Comparison of ENCODE assay signal across 8 cellular contexts in the genomic region with DNA sequence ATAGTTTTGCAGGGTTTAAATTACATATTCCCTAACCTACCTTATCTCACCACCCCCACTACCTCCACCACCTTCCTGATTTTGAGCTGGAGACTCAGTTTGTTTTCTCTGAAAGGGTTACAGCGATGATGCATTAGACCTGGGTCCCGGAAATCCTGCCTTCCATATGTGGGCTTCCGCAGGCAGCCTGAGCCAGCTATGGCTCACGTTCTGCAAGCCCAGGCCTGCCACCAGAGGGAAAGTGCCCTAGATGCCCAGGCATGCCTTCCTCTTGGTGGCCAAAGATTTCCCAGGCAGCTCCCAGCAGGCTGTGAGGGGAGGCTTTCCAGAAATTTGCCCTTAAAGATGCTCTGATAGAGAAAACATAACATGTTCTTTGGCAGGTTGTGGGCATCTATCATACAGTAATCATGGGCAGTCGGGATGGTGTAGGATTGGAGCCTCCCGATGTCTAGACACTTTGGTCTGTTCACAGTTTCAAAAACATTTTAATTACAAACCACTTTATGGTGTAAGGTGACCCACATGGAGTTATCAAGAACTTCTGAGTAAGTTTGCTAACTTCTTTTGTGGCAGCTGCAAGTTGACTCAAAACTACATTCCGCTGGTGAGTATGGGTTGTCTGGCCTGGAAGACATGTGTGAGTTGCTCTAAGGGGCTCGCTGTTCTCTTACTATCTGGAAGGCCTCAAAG.
DNase-seq lines count a peak whose midpoint lies in the region; ATAC-seq, FAIRE-seq and TF ChIP-seq lines count a peak whose summit lies in the region.

No MANE protein-coding gene starts in this region.

- no peak overlapping the region for H2AFZ ChIP-seq in HCT116 (ENCODE audit: low read depth, low read length, poor library complexity, severe bottlenecking)

- RAD21 ChIA-PET in HCT116 (lab: Charles Lee; ENCODE audit: low non-redundant PET in 1 of 2, low total read pairs in 2 of 2, uncharacterized antibody in 2 of 2, unreplicated experiment in 2 of 2), result no interaction called here

- FAIRE-seq in pancreas (lab: Jason Lieb, UNC) (no peak), small intestine (lab: Jason Lieb, UNC) (no peak)

- no peaks in the 10 kb centered on the region for H3K9me2 ChIP-seq in HCT116 (ENCODE audit: insufficient read depth)

- H3K36me3 ChIP-seq in HCT116 (ENCODE audit: control insufficient read depth in 1 of 2, insufficient read depth in 2 of 2, low read length in 2 of 2), result no peaks in the 10 kb centered on the region
- H3K36me3 ChIP-seq in prostate gland, result no peaks in the 10 kb centered on the region
- H3K36me3 ChIP-seq in pancreas, result no peaks in the 10 kb centered on the region
- H3K36me3 ChIP-seq in small intestine (ENCODE audit: control insufficient read depth in 2 of 2, insufficient read depth in 2 of 2, low read length in 2 of 2), result peaks cover 0 to 4% of the 10 kb centered on the region in 2 donors
- H3K36me3 ChIP-seq in HAP-1 (replicated peaks), result no peaks in the 10 kb centered on the region

- peaks cover 10 to 21% of the 10 kb centered on the region in 2 experiments; a peak in 3 of 4 replicates for H3K4me1 ChIP-seq in HCT116 (ENCODE audit: control insufficient read depth in 1 of 2, insufficient read depth in 2 of 2, low read length in 2 of 2)
- no peaks in the 10 kb centered on the region for H3K4me1 ChIP-seq in prostate gland (replicated peaks)
- H3K4me1 ChIP-seq in pancreas, result peaks cover 10 to 23% (median 20%) of the 10 kb centered on the region in 3 donors
- H3K4me1 ChIP-seq in small intestine (ENCODE audit: control insufficient read depth in 2 of 2, insufficient read depth in 1 of 2, low read depth in 1 of 2, low read length in 1 of 2), result no peaks in the 10 kb centered on the region
- H3K4me1 ChIP-seq in HAP-1, result no peaks in the 10 kb centered on the region

- H4K20me1 ChIP-seq in HCT116 (ENCODE audit: insufficient read depth), result no peaks in the 10 kb centered on the region

- no peak overlapping the region for H3K9ac ChIP-seq in HCT116 (ENCODE audit: low read length)

- intact Hi-C loops in HCT116 (cut with micrococcal nuclease) (no loop called here), prostate gland (cut with DNase I) (no loop called here), pancreas (cut with DNase I) (no loop called here)

- CTCF ChIA-PET in HCT116 (lab: Charles Lee), result no interaction called here

- in situ Hi-C loops in HAP-1 (cut with MboI; ENCODE audit: low sequenced_read_pairs), result no loop called here

- H3K27me3 ChIP-seq in HCT116 (ENCODE audit: insufficient read depth, low read length), result no peaks in the 10 kb centered on the region
- no peaks in the 10 kb centered on the region for H3K27me3 ChIP-seq in prostate gland (replicated peaks; ENCODE audit: insufficient read depth)
- no peaks in the 10 kb centered on the region for H3K27me3 ChIP-seq in pancreas
- no peaks in the 10 kb centered on the region for H3K27me3 ChIP-seq in small intestine (ENCODE audit: control insufficient read depth in 2 of 2, insufficient read depth in 2 of 2, low read length in 2 of 2)
- no peaks in the 10 kb centered on the region for H3K27me3 ChIP-seq in HAP-1 (ENCODE audit: low read depth)

- TF ChIP-seq CTCF in HCT116 (IDR thresholded peaks at IDR 0.05 in 2 of 3, conservative IDR thresholded peaks at IDR 0.05 in 1 of 3; ENCODE audit: borderline replicate concordance in 1 of 3, insufficient read depth in 1 of 3, low read depth in 2 of 3, low read length in 2 of 3) (no peak), prostate gland (IDR thresholded peaks at IDR 0.05) (peak in 2 of 4 experiments; percentile 54 to 61), pancreas (IDR thresholded peaks at IDR 0.05) (no peak)

- WGBS in prostate gland, result 49% methylated on average over 8 of the region's 8 CpGs
- 74 to 85% methylated on average over 8 of the region's 8 CpGs for WGBS in pancreas, 2 donors
- WGBS in small intestine, 3 donors, result 77 to 88% (median 83%) methylated on average over 8 of the region's 8 CpGs

- peak overlapping the region; percentile 24 for H3K4me2 ChIP-seq in HCT116 (ENCODE audit: low read length)

- TF ChIP-seq POLR2A in HCT116 (IDR thresholded peaks at IDR 0.05; ENCODE audit: borderline replicate concordance, extremely low read depth, insufficient read depth, insufficient read length) (no peak), prostate gland (IDR thresholded peaks at IDR 0.05) (no peak)

- no peak overlapping the region for H3K27ac ChIP-seq in HCT116 (ENCODE audit: low read depth, low read length)
- peak overlapping the region; percentile 9 to 10 for H3K27ac ChIP-seq in prostate gland
- no peak overlapping the region for H3K27ac ChIP-seq in pancreas
- no peak overlapping the region for H3K27ac ChIP-seq in small intestine (ENCODE audit: low read depth in 1 of 2, low read length in 1 of 2)

- ATAC-seq in HCT116 (peak; percentile 55; the same call in 1 of the 2 replicates), pancreas (no peak)

- H3K9me3 ChIP-seq in HCT116 (ENCODE audit: control insufficient read depth in 1 of 2, insufficient read depth in 1 of 2, low read depth in 1 of 2, low read length in 2 of 2), result no peaks in the 10 kb centered on the region
- H3K9me3 ChIP-seq in prostate gland, result no peaks in the 10 kb centered on the region
- H3K9me3 ChIP-seq in pancreas, result no peaks in the 10 kb centered on the region
- H3K9me3 ChIP-seq in small intestine (ENCODE audit: control insufficient read depth, low read depth), result no peaks in the 10 kb centered on the region
- no peaks in the 10 kb centered on the region for H3K9me3 ChIP-seq in HAP-1

- H3K4me3 ChIP-seq in HCT116 (replicated peaks in 1 of 2; ENCODE audit: low read depth in 1 of 2, low read length in 2 of 2) (no peak overlapping the region), prostate gland (no peak overlapping the region), pancreas (no peak overlapping the region), small intestine (ENCODE audit: low read depth in 1 of 2, low read length in 2 of 2) (no peak overlapping the region), HAP-1 (no peak overlapping the region)

- POLR2A ChIA-PET in HCT116 (lab: Charles Lee), result no interaction called here

- no TSS peak for BruUV-seq in HCT116 (replicated peaks; lab: Mats Ljungman, UMichigan)

- H3K79me2 ChIP-seq in HCT116 (ENCODE audit: insufficient read depth, low read length), result no peaks in the 10 kb centered on the region

- TF ChIP-seq RAD21 in HCT116 (IDR thresholded peaks at IDR 0.05; ENCODE audit: low read depth), result no peak

- DNase-seq in HCT116 (ENCODE audit: low read depth, low spot score), result no peak
- peak; percentile 58 for DNase-seq in NCI-H510A (lab: John Stamatoyannopoulos, UW)
- DNase-seq in activated effector memory CD4-positive, alpha-beta T cell treated with anti-CD3 and anti-CD28 coated beads, Interleukin-2, amount 50 U/mL, for 16 hours, result peak; percentile 84
- DNase-seq in prostate gland (ENCODE audit: low spot score), result peak; percentile 85
- DNase-seq in pancreas, result no peak
- DNase-seq in small intestine, result no peak
- DNase-seq in HAP-1 (ENCODE audit: low spot score in 2 of 2), result no peak
- no peak for DNase-seq in NCI-H748 (lab: John Stamatoyannopoulos, UW; ENCODE audit: unreplicated experiment)

TF ChIP-seq in HCT116, 20 proteins besides CTCF, POLR2A, EP300 and RAD21:
- TF ChIP-seq CEBPB (IDR thresholded peaks at IDR 0.05; ENCODE audit: low read depth) (no peak), SP1 (IDR thresholded peaks at IDR 0.05; ENCODE audit: low read depth) (0 out of 2 replicates have a peak, but pooled peaks have one; percentile 19), SRF (IDR thresholded peaks at IDR 0.05; ENCODE audit: low read depth) (peak; percentile 64), TCF7L2 (IDR thresholded peaks at IDR 0.05; ENCODE audit: borderline replicate concordance, extremely low read depth, insufficient read depth, insufficient read length) (no peak)

Comparison
In these comparisons a context has a peak if more than half of its experiments do, and no peak if none do; other contexts are left out.
1. DNase-seq: peak in NCI-H510A (single experiment), activated effector memory CD4-positive, alpha-beta T cell treated with anti-CD3 and anti-CD28 coated beads, Interleukin-2, amount 50 U/mL, for 16 hours (single experiment) and prostate gland (single experiment); none in HCT116 (single experiment), pancreas (0 of 6), small intestine (single experiment), HAP-1 (0 of 2) and NCI-H748 (single experiment).
2. H3K27ac ChIP-seq: peak in prostate gland (2 of 2); none in HCT116 (single experiment), pancreas (0 of 4) and small intestine (0 of 2).